In genomic region chr13:40116008-40116407, GRCh38 we compare ENCODE assay signal across 8 cellular contexts.
DNase-seq lines count a peak whose midpoint lies in the region; ATAC-seq, FAIRE-seq and TF ChIP-seq lines count a peak whose summit lies in the region.
"Had no signal": no experiment of that assay in that cellular context is flagged by ENCODE, and none has a peak within 500 bp of the region (broad histone marks: within the 10 kb centered on the region; RNA-seq: fewer than 3 reads in every experiment).

No MANE protein-coding gene starts in this region.

- H4K12ac ChIP-seq in trophoblast cell (ENCODE audit: low read depth, low read length) = no peak overlapping the region

- peak overlapping the region; percentile 57 for H2BK12ac ChIP-seq in trophoblast cell (ENCODE audit: low read length)

- H4K20me1 ChIP-seq in fibroblast of lung (ENCODE audit: control insufficient read depth, extremely low read depth, insufficient read depth, low read length) = no peaks in the 10 kb centered on the region

- H3K27ac ChIP-seq in fibroblast of lung (ENCODE audit: insufficient read depth, low read length) (no peak overlapping the region), trophoblast cell (ENCODE audit: low read depth, low read length) (peak overlapping the region; percentile 13)
- H3K27ac ChIP-seq: VCaP had no signal

- H3K4me2 ChIP-seq in fibroblast of lung (ENCODE audit: extremely low read depth, insufficient read depth, low read length) = no peak overlapping the region
- H3K4me2 ChIP-seq in trophoblast cell (ENCODE audit: low read length) = no peak overlapping the region

- H3K4me3 ChIP-seq in fibroblast of lung (replicated peaks in 1 of 4; ENCODE audit: control extremely low read depth in 1 of 4, insufficient read depth in 1 of 4, low read depth in 3 of 4, low read length in 4 of 4) = no peak overlapping the region
- no peak overlapping the region for H3K4me3 ChIP-seq in trophoblast cell (ENCODE audit: low read depth, low read length)

- H3K27me3 ChIP-seq in fibroblast of lung (ENCODE audit: control insufficient read depth, insufficient read depth, low read length) (no peaks in the 10 kb centered on the region), trophoblast cell (ENCODE audit: insufficient read depth, low read length) (no peaks in the 10 kb centered on the region)

- peaks cover 16% of the 10 kb centered on the region for H3K9me3 Mint-ChIP-seq in activated CD4-positive, alpha-beta T cell treated with anti-CD3 and anti-CD28 coated beads, Interleukin-2, amount 10 ng/mL, durations not matched to agents 24 days and 14 days

- no peaks in the 10 kb centered on the region for H3K27me3 Mint-ChIP-seq in activated CD4-positive, alpha-beta T cell treated with anti-CD3 and anti-CD28 coated beads, Interleukin-2, amount 10 ng/mL, durations not matched to agents 24 days and 14 days

- peak; percentile 88 for ATAC-seq in HG03432 (IDR thresholded peaks at IDR 0.05; ENCODE audit: unreplicated experiment)

- H3K4ac ChIP-seq in trophoblast cell (ENCODE audit: low read depth, low read length) = no peak overlapping the region

- DNase-seq in GM19239 (ENCODE audit: insufficient read length, low spot score) (peak; percentile 19), fibroblast of lung (ENCODE audit: low read depth in 2 of 2) (peak; percentile 83 to 87), trophoblast cell (peak; percentile 15 to 46), NCI-H2107 (lab: John Stamatoyannopoulos, UW) (no peak), GOT3 (lab: John Stamatoyannopoulos, UW) (no peak)
- DNase-seq in activated CD4-positive, alpha-beta T cell treated with anti-CD3 and anti-CD28 coated beads, Interleukin-2, amount 10 ng/mL, durations not matched to agents 24 days and 14 days = peak; percentile 86

- no peak overlapping the region for H2BK5ac ChIP-seq in trophoblast cell (ENCODE audit: low read depth, low read length, poor library complexity)

- H3K4me1 Mint-ChIP-seq in activated CD4-positive, alpha-beta T cell treated with anti-CD3 and anti-CD28 coated beads, Interleukin-2, amount 10 ng/mL, durations not matched to agents 24 days and 14 days = peaks cover 22% of the 10 kb centered on the region

- H3K14ac ChIP-seq in trophoblast cell (ENCODE audit: low read length) = peak overlapping the region; percentile 45

- peak overlapping the region; percentile 48 for H3K4me3 Mint-ChIP-seq in activated CD4-positive, alpha-beta T cell treated with anti-CD3 and anti-CD28 coated beads, Interleukin-2, amount 10 ng/mL, durations not matched to agents 24 days and 14 days

- H4K8ac ChIP-seq in trophoblast cell (ENCODE audit: low read depth, low read length) = peak overlapping the region; percentile 69

- H2AFZ ChIP-seq in fibroblast of lung (ENCODE audit: low read length) (no peak overlapping the region), trophoblast cell (ENCODE audit: insufficient read depth, low read length, poor library complexity) (no peak overlapping the region)

- no peaks in the 10 kb centered on the region for H3K9me3 ChIP-seq in fibroblast of lung (ENCODE audit: control insufficient read depth, insufficient read depth, low read depth, low read length)
- H3K9me3 ChIP-seq in trophoblast cell (ENCODE audit: insufficient read depth, low read depth, low read length) = no peaks in the 10 kb centered on the region

- H3K79me2 ChIP-seq in fibroblast of lung (ENCODE audit: control insufficient read depth, insufficient read depth, low read length) (no peaks in the 10 kb centered on the region), trophoblast cell (ENCODE audit: control insufficient read depth, insufficient read depth, low read length, poor library complexity) (no peaks in the 10 kb centered on the region)

- peak overlapping the region; percentile 89 for H3K27ac Mint-ChIP-seq in activated CD4-positive, alpha-beta T cell treated with anti-CD3 and anti-CD28 coated beads, Interleukin-2, amount 10 ng/mL, durations not matched to agents 24 days and 14 days

- intact Hi-C loops in activated CD4-positive, alpha-beta T cell treated with anti-CD3 and anti-CD28 coated beads, Interleukin-2, amount 10 ng/mL, durations not matched to agents 24 days and 14 days (cut with micrococcal nuclease) = loop anchor here (1.0 kb wide), 1 partner anchor 13 kb away; no protein-coding TSS in a partner anchor

- peaks cover 5% of the 10 kb centered on the region for H3K36me3 Mint-ChIP-seq in activated CD4-positive, alpha-beta T cell treated with anti-CD3 and anti-CD28 coated beads, Interleukin-2, amount 10 ng/mL, durations not matched to agents 24 days and 14 days (ENCODE audit: low read depth)

- H3K4me1 ChIP-seq in fibroblast of lung (ENCODE audit: control insufficient read depth, extremely low read depth, insufficient read depth, low read length) = no peaks in the 10 kb centered on the region
- H3K4me1 ChIP-seq in trophoblast cell (ENCODE audit: control insufficient read depth in 1 of 2, insufficient read depth in 2 of 2, low read length in 2 of 2) = peaks cover 0 to 2% of the 10 kb centered on the region in 2 experiments

- peak; percentile 86 for FAIRE-seq in GM19239 (lab: Jason Lieb, UNC)

- no peak overlapping the region for H3K18ac ChIP-seq in trophoblast cell (ENCODE audit: low read length)

- no peak overlapping the region for H3K23ac ChIP-seq in trophoblast cell (ENCODE audit: low read length)

- H3K36me3 ChIP-seq in fibroblast of lung (ENCODE audit: control insufficient read depth, insufficient read depth, low read length) (no peaks in the 10 kb centered on the region), trophoblast cell (ENCODE audit: control insufficient read depth in 1 of 2, insufficient read depth in 2 of 2, low read length in 2 of 2) (no peaks in the 10 kb centered on the region)

- no CpG with 5 or more reads among the region's 6 CpGs for WGBS in trophoblast cell (ENCODE audit: extremely low coverage, insufficient coverage, insufficient read length)

- TF ChIP-seq CTCF in fibroblast of lung (conservative IDR thresholded peaks at IDR 0.05 in 1 of 2, IDR thresholded peaks at IDR 0.05 in 1 of 2; ENCODE audit: low read depth in 1 of 2, low read length in 2 of 2) = no peak

- no peak overlapping the region for H2BK120ac ChIP-seq in trophoblast cell (ENCODE audit: insufficient read depth, low read length, poor library complexity)

- H3K9ac ChIP-seq in fibroblast of lung (ENCODE audit: insufficient read depth, low read length) (no peak overlapping the region), trophoblast cell (ENCODE audit: low read length) (no peak overlapping the region)

- peaks cover 7% of the 10 kb centered on the region for H3K79me1 ChIP-seq in trophoblast cell (ENCODE audit: low read length)

- H4K91ac ChIP-seq in trophoblast cell (ENCODE audit: low read depth, low read length) = no peak overlapping the region

- no peak overlapping the region for H2AK5ac ChIP-seq in trophoblast cell (ENCODE audit: low read length)

Comparison
In these comparisons a context has a peak if more than half of its experiments do, and no peak if none do; other contexts are left out.
1. DNase-seq: peak in GM19239 (single experiment), activated CD4-positive, alpha-beta T cell treated with anti-CD3 and anti-CD28 coated beads, Interleukin-2, amount 10 ng/mL, durations not matched to agents 24 days and 14 days (single experiment), fibroblast of lung (2 of 2) and trophoblast cell (2 of 2); none in NCI-H2107 (single experiment) and GOT3 (single experiment).